8 cellular contexts compared by ENCODE assay signal in genomic region chr13:36432106-36432544, GRCh38. TPM values are rescaled to one million over a fixed set of nuclear protein-coding genes. Genes with fewer than 3 reads are reported as not detected.
A peak's percentile ranks its signal among the peaks of the same experiment; 100 is the strongest.
DNase-seq lines count a peak whose midpoint lies in the region; ATAC-seq and TF ChIP-seq lines count a peak whose summit lies in the region.

CCNA1 (plus strand) TSS chr13:36432495; CDS start chr13:36433057, 562 bp downstream.

- H3K4me3 Mint-ChIP-seq in activated naive CD8-positive, alpha-beta T cell treated with anti-CD3 and anti-CD28 coated beads, Interleukin-2, amount 10 ng/mL, durations not matched to agents 7 days and 5 days: peak within 1 kb of the TSS; percentile 72

- H3K9me3 Mint-ChIP-seq in activated naive CD8-positive, alpha-beta T cell treated with anti-CD3 and anti-CD28 coated beads, Interleukin-2, amount 10 ng/mL, durations not matched to agents 7 days and 5 days: no peaks in the 10 kb centered on the region

- peak; percentile 57 for ATAC-seq in activated naive CD8-positive, alpha-beta T cell treated with anti-CD3 and anti-CD28 coated beads, Interleukin-2, amount 10 ng/mL, durations not matched to agents 7 days and 5 days (ENCODE audit: low read depth)
- ATAC-seq in GM18517 (IDR thresholded peaks at IDR 0.05; ENCODE audit: unreplicated experiment) (no peak), GM21619 (IDR thresholded peaks at IDR 0.05; ENCODE audit: unreplicated experiment) (no peak)

- peaks cover 76% of the 10 kb centered on the region for H3K27me3 ChIP-seq in left ventricle myocardium inferior (ENCODE audit: low read depth)

- peak; percentile 12 to 25 for DNase-seq in stimulated activated CD4-positive, alpha-beta T cell treated with anti-CD3 and anti-CD28 coated beads, Interleukin-4, amount 100 ng/mL, for 48 hours (ENCODE audit: low read depth in 2 of 2)
- no peak for DNase-seq in stimulated activated CD4-positive, alpha-beta T cell treated with anti-CD3 and anti-CD28 coated beads, Interleukin-4, amount 100 ng/mL, for 1 hour
- DNase-seq in NCI-H146 treated with DMSO at 0.1 percent for 48 hours (lab: John Stamatoyannopoulos, UW; ENCODE audit: unreplicated experiment) (peak; percentile 83), left ventricle myocardium inferior (peak; percentile 19), retinal pigment epithelial cell (ENCODE audit: low read depth) (no peak)
- DNase-seq in activated naive CD8-positive, alpha-beta T cell treated with anti-CD3 and anti-CD28 coated beads, Interleukin-2, amount 10 ng/mL, durations not matched to agents 7 days and 5 days: peak; percentile 56

- H3K4me1 Mint-ChIP-seq in activated naive CD8-positive, alpha-beta T cell treated with anti-CD3 and anti-CD28 coated beads, Interleukin-2, amount 10 ng/mL, durations not matched to agents 7 days and 5 days: peaks cover 15% of the 10 kb centered on the region

- H3K27me3 Mint-ChIP-seq in activated naive CD8-positive, alpha-beta T cell treated with anti-CD3 and anti-CD28 coated beads, Interleukin-2, amount 10 ng/mL, durations not matched to agents 7 days and 5 days: peaks cover 63% of the 10 kb centered on the region

- no peaks in the 10 kb centered on the region for H3K36me3 ChIP-seq in left ventricle myocardium inferior

- no peak within 1 kb of the TSS for H3K27ac ChIP-seq in left ventricle myocardium inferior (replicated peaks)

- H3K4me3 ChIP-seq in left ventricle myocardium inferior: peak within 1 kb of the TSS; percentile 67
- peak within 1 kb of the TSS; percentile 58 for H3K4me3 ChIP-seq in retinal pigment epithelial cell (ENCODE audit: low read length)

- H3K27ac Mint-ChIP-seq in activated naive CD8-positive, alpha-beta T cell treated with anti-CD3 and anti-CD28 coated beads, Interleukin-2, amount 10 ng/mL, durations not matched to agents 7 days and 5 days: no peak within 1 kb of the TSS

- POLR2A ChIA-PET in activated naive CD8-positive, alpha-beta T cell treated with anti-CD3 and anti-CD28 coated beads, Interleukin-2, amount 10 ng/mL, durations not matched to agents 7 days and 5 days (lab: Charles Lee): no interaction called here

- no peaks in the 10 kb centered on the region for H3K36me3 Mint-ChIP-seq in activated naive CD8-positive, alpha-beta T cell treated with anti-CD3 and anti-CD28 coated beads, Interleukin-2, amount 10 ng/mL, durations not matched to agents 7 days and 5 days

- no peaks in the 10 kb centered on the region for H3K9me3 ChIP-seq in left ventricle myocardium inferior (replicated peaks)

- intact Hi-C loops in left ventricle myocardium inferior (cut with micrococcal nuclease): no loop called here

- H3K4me1 ChIP-seq in left ventricle myocardium inferior: peaks cover 30% of the 10 kb centered on the region

- TF ChIP-seq CTCF in left ventricle myocardium inferior (IDR thresholded peaks at IDR 0.05; ENCODE audit: borderline replicate concordance): no peak
- no peak for TF ChIP-seq CTCF in retinal pigment epithelial cell (conservative IDR thresholded peaks at IDR 0.05; ENCODE audit: low read depth, low read length)

RNA-seq across cellular contexts. Expression of gene CCNA1, which starts in this region (rescaled TPM):
- under 1 TPM; 0.28 to 0.62 TPM for total RNA-seq in activated naive CD8-positive, alpha-beta T cell treated with anti-CD3 and anti-CD28 coated beads, Interleukin-2, amount 10 ng/mL, durations not matched to agents 7 days and 5 days
- not detected for total RNA-seq in left ventricle myocardium inferior

Comparison
In these comparisons a context has a peak if more than half of its experiments do, and no peak if none do; other contexts are left out.
1. DNase-seq: peak in stimulated activated CD4-positive, alpha-beta T cell treated with anti-CD3 and anti-CD28 coated beads, Interleukin-4, amount 100 ng/mL, for 48 hours (2 of 2) and NCI-H146 treated with DMSO at 0.1 percent for 48 hours (single experiment); none in stimulated activated CD4-positive, alpha-beta T cell treated with anti-CD3 and anti-CD28 coated beads, Interleukin-4, amount 100 ng/mL, for 1 hour (single experiment) and retinal pigment epithelial cell (single experiment).
2. Peak in DNase-seq and ATAC-seq in activated naive CD8-positive, alpha-beta T cell treated with anti-CD3 and anti-CD28 coated beads, Interleukin-2, amount 10 ng/mL, durations not matched to agents 7 days and 5 days; RNA of the gene not detected or under 1 TPM.
3. Peak in DNase-seq and H3K4me3 ChIP-seq in left ventricle myocardium inferior; RNA of the gene not detected or under 1 TPM.